Comparison of ENCODE assay signal across 1 cellular context in the genomic region with DNA sequence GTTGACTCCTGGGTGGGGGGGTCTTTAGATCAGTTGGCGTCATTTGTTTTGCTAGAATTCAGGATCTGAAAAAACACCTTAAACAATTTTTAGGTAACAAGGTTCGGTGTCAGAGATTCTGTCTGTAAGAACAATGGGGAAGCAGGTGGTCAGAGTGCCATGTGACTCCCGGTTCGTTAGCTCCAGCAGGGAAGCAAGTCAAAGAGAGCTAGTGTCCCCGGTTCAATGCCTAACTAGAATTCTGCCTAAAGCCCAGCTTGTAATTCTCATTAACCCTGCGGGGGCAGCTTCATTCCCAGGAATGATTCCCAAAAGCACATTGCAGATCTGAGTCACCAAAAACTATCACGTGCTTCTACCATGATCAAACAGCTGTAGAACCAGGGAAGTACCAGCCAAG.
TF ChIP-seq lines count a peak whose summit lies in the region.

No MANE protein-coding gene starts in this region.

TF ChIP-seq in GM23338, 12 proteins besides CTCF, POLR2A, EP300 and RAD21 (continued from another document):
- TF ChIP-seq, protein P1, sequence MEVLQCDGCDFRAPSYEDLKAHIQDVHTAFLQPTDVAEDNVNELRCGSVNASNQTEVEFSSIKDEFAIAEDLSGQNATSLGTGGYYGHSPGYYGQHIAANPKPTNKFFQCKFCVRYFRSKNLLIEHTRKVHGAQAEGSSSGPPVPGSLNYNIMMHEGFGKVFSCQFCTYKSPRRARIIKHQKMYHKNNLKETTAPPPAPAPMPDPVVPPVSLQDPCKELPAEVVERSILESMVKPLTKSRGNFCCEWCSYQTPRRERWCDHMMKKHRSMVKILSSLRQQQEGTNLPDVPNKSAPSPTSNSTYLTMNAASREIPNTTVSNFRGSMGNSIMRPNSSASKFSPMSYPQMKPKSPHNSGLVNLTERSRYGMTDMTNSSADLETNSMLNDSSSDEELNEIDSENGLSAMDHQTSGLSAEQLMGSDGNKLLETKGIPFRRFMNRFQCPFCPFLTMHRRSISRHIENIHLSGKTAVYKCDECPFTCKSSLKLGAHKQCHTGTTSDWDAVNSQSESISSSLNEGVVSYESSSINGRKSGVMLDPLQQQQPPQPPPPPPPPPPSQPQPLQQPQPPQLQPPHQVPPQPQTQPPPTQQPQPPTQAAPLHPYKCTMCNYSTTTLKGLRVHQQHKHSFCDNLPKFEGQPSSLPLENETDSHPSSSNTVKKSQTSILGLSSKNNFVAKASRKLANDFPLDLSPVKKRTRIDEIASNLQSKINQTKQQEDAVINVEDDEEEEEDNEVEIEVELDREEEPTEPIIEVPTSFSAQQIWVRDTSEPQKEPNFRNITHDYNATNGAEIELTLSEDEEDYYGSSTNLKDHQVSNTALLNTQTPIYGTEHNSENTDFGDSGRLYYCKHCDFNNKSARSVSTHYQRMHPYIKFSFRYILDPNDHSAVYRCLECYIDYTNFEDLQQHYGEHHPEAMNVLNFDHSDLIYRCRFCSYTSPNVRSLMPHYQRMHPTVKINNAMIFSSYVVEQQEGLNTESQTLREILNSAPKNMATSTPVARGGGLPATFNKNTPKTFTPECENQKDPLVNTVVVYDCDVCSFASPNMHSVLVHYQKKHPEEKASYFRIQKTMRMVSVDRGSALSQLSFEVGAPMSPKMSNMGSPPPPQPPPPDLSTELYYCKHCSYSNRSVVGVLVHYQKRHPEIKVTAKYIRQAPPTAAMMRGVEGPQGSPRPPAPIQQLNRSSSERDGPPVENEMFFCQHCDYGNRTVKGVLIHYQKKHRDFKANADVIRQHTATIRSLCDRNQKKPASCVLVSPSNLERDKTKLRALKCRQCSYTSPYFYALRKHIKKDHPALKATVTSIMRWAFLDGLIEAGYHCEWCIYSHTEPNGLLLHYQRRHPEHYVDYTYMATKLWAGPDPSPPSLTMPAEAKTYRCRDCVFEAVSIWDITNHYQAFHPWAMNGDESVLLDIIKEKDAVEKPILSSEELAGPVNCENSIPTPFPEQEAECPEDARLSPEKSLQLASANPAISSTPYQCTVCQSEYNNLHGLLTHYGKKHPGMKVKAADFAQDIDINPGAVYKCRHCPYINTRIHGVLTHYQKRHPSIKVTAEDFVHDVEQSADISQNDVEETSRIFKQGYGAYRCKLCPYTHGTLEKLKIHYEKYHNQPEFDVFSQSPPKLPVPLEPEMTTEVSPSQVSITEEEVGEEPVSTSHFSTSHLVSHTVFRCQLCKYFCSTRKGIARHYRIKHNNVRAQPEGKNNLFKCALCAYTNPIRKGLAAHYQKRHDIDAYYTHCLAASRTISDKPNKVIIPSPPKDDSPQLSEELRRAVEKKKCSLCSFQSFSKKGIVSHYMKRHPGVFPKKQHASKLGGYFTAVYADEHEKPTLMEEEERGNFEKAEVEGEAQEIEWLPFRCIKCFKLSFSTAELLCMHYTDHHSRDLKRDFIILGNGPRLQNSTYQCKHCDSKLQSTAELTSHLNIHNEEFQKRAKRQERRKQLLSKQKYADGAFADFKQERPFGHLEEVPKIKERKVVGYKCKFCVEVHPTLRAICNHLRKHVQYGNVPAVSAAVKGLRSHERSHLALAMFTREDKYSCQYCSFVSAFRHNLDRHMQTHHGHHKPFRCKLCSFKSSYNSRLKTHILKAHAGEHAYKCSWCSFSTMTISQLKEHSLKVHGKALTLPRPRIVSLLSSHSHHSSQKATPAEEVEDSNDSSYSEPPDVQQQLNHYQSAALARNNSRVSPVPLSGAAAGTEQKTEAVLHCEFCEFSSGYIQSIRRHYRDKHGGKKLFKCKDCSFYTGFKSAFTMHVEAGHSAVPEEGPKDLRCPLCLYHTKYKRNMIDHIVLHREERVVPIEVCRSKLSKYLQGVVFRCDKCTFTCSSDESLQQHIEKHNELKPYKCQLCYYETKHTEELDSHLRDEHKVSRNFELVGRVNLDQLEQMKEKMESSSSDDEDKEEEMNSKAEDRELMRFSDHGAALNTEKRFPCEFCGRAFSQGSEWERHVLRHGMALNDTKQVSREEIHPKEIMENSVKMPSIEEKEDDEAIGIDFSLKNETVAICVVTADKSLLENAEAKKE (CRISPR knock-in tag; IDR thresholded peaks at IDR 0.05): no peak
- TF ChIP-seq ZNF114 (CRISPR knock-in tag; IDR thresholded peaks at IDR 0.05) (no peak), STAT1 (IDR thresholded peaks at IDR 0.05; ENCODE audit: unreplicated experiment) (no peak), EZH2phosphoT487 (IDR thresholded peaks at IDR 0.05; ENCODE audit: unreplicated experiment) (no peak), NANOG (IDR thresholded peaks at IDR 0.05; ENCODE audit: borderline replicate concordance) (no peak), EZH2 (IDR thresholded peaks at IDR 0.05; ENCODE audit: low read depth, unreplicated experiment) (no peak)
